In the genomic region with DNA sequence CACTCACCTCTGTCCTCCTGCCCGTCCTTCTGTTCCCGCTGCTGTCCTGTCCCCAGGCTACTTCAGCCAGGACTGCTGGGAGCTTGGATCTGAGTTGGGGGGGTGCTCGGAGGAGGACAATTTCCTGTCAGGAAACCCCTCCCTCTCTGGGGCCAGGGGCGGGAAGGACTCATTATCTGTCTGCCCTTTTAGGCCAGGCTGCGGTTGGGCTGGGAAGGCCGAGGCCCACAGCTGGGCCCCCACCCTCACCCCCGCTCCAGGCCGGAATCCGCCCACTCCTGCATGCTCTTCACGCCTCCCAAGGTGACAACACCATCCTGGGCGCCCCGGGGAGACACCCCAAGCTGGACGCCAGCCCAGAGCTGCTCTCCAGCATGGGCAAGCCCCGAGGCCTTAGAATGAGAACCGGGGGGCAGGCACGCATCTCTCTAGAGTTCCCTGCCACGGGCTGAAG, we compare ENCODE assay signal across 1 cellular context.
TF ChIP-seq lines count a peak whose summit lies in the region.

A gene (minus strand): TSS at position 74 of the 454 bp plus-strand sequence. CDS start 6,362 bp downstream, outside the sequence.

TF ChIP-seq in K562, 482 proteins besides CTCF, POLR2A, EP300 and RAD21 (continued from another document and continues in another):
- TF ChIP-seq, protein P1, sequence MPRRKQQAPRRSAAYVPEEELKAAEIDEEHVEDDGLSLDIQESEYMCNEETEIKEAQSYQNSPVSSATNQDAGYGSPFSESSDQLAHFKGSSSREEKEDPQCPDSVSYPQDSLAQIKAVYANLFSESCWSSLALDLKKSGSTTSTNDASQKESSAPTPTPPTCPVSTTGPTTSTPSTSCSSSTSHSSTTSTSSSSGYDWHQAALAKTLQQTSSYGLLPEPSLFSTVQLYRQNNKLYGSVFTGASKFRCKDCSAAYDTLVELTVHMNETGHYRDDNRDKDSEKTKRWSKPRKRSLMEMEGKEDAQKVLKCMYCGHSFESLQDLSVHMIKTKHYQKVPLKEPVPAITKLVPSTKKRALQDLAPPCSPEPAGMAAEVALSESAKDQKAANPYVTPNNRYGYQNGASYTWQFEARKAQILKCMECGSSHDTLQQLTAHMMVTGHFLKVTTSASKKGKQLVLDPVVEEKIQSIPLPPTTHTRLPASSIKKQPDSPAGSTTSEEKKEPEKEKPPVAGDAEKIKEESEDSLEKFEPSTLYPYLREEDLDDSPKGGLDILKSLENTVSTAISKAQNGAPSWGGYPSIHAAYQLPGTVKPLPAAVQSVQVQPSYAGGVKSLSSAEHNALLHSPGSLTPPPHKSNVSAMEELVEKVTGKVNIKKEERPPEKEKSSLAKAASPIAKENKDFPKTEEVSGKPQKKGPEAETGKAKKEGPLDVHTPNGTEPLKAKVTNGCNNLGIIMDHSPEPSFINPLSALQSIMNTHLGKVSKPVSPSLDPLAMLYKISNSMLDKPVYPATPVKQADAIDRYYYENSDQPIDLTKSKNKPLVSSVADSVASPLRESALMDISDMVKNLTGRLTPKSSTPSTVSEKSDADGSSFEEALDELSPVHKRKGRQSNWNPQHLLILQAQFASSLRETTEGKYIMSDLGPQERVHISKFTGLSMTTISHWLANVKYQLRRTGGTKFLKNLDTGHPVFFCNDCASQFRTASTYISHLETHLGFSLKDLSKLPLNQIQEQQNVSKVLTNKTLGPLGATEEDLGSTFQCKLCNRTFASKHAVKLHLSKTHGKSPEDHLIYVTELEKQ (CRISPR knock-in tag; IDR thresholded peaks at IDR 0.05) = no peak
- TF ChIP-seq RBM25 (IDR thresholded peaks at IDR 0.05; ENCODE audit: low read depth, low read length, severe bottlenecking) = no peak
- no peak for TF ChIP-seq LCOR (CRISPR knock-in tag; IDR thresholded peaks at IDR 0.05)
- TF ChIP-seq, protein P2, sequence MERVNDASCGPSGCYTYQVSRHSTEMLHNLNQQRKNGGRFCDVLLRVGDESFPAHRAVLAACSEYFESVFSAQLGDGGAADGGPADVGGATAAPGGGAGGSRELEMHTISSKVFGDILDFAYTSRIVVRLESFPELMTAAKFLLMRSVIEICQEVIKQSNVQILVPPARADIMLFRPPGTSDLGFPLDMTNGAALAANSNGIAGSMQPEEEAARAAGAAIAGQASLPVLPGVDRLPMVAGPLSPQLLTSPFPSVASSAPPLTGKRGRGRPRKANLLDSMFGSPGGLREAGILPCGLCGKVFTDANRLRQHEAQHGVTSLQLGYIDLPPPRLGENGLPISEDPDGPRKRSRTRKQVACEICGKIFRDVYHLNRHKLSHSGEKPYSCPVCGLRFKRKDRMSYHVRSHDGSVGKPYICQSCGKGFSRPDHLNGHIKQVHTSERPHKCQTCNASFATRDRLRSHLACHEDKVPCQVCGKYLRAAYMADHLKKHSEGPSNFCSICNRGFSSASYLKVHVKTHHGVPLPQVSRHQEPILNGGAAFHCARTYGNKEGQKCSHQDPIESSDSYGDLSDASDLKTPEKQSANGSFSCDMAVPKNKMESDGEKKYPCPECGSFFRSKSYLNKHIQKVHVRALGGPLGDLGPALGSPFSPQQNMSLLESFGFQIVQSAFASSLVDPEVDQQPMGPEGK (CRISPR knock-in tag; IDR thresholded peaks at IDR 0.05; ENCODE audit: borderline replicate concordance) = no peak; the same call in 1 of the 2 replicates
- no peak for TF ChIP-seq SNIP1 (IDR thresholded peaks at IDR 0.05; ENCODE audit: low read depth)
- TF ChIP-seq, protein P3, sequence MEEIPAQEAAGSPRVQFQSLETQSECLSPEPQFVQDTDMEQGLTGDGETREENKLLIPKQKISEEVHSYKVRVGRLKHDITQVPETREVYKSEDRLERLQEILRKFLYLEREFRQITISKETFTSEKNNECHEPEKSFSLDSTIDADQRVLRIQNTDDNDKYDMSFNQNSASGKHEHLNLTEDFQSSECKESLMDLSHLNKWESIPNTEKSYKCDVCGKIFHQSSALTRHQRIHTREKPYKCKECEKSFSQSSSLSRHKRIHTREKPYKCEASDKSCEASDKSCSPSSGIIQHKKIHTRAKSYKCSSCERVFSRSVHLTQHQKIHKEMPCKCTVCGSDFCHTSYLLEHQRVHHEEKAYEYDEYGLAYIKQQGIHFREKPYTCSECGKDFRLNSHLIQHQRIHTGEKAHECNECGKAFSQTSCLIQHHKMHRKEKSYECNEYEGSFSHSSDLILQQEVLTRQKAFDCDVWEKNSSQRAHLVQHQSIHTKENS (CRISPR knock-in tag; IDR thresholded peaks at IDR 0.05) = no peak
- TF ChIP-seq ZNF121 (CRISPR knock-in tag; conservative IDR thresholded peaks at IDR 0.05) = no peak
- TF ChIP-seq FOSL1 (tag; conservative IDR thresholded peaks at IDR 0.05) = 0 out of 2 replicates have a peak, but pooled peaks have one; percentile 22
- peak; percentile 59 for TF ChIP-seq POLR2G (IDR thresholded peaks at IDR 0.05; ENCODE audit: low read depth, low read length)
- TF ChIP-seq CBFB (CRISPR knock-in tag; IDR thresholded peaks at IDR 0.05) = no peak
- TF ChIP-seq NELFE (IDR thresholded peaks at IDR 0.05; ENCODE audit: insufficient read depth, insufficient read length) = no peak
- no peak for TF ChIP-seq GABPB1 (CRISPR knock-in tag; IDR thresholded peaks at IDR 0.05)
- TF ChIP-seq MIER1 (IDR thresholded peaks at IDR 0.05; ENCODE audit: low read depth) = no peak
- TF ChIP-seq CBX8 (IDR thresholded peaks at IDR 0.05; ENCODE audit: borderline replicate concordance, extremely low read depth, low read depth, low read length, poor library complexity, severe bottlenecking) = no peak
- TF ChIP-seq PTTG1 (tag; IDR thresholded peaks at IDR 0.05; ENCODE audit: low read depth) = no peak
- TF ChIP-seq NCOA1 (IDR thresholded peaks at IDR 0.05; ENCODE audit: low read depth) = no peak
- TF ChIP-seq KDM1A (IDR thresholded peaks at IDR 0.05) = no peak
- TF ChIP-seq FOXJ2 (tag; IDR thresholded peaks at IDR 0.05) = no peak
- TF ChIP-seq, protein P4, sequence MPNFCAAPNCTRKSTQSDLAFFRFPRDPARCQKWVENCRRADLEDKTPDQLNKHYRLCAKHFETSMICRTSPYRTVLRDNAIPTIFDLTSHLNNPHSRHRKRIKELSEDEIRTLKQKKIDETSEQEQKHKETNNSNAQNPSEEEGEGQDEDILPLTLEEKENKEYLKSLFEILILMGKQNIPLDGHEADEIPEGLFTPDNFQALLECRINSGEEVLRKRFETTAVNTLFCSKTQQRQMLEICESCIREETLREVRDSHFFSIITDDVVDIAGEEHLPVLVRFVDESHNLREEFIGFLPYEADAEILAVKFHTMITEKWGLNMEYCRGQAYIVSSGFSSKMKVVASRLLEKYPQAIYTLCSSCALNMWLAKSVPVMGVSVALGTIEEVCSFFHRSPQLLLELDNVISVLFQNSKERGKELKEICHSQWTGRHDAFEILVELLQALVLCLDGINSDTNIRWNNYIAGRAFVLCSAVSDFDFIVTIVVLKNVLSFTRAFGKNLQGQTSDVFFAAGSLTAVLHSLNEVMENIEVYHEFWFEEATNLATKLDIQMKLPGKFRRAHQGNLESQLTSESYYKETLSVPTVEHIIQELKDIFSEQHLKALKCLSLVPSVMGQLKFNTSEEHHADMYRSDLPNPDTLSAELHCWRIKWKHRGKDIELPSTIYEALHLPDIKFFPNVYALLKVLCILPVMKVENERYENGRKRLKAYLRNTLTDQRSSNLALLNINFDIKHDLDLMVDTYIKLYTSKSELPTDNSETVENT (CRISPR knock-in tag; IDR thresholded peaks at IDR 0.05) = no peak
- TF ChIP-seq HMGN3 (IDR thresholded peaks at IDR 0.05; ENCODE audit: borderline replicate concordance, extremely low read depth, insufficient read length, low read depth, low read length) = peak; percentile 85
- TF ChIP-seq, protein P5, sequence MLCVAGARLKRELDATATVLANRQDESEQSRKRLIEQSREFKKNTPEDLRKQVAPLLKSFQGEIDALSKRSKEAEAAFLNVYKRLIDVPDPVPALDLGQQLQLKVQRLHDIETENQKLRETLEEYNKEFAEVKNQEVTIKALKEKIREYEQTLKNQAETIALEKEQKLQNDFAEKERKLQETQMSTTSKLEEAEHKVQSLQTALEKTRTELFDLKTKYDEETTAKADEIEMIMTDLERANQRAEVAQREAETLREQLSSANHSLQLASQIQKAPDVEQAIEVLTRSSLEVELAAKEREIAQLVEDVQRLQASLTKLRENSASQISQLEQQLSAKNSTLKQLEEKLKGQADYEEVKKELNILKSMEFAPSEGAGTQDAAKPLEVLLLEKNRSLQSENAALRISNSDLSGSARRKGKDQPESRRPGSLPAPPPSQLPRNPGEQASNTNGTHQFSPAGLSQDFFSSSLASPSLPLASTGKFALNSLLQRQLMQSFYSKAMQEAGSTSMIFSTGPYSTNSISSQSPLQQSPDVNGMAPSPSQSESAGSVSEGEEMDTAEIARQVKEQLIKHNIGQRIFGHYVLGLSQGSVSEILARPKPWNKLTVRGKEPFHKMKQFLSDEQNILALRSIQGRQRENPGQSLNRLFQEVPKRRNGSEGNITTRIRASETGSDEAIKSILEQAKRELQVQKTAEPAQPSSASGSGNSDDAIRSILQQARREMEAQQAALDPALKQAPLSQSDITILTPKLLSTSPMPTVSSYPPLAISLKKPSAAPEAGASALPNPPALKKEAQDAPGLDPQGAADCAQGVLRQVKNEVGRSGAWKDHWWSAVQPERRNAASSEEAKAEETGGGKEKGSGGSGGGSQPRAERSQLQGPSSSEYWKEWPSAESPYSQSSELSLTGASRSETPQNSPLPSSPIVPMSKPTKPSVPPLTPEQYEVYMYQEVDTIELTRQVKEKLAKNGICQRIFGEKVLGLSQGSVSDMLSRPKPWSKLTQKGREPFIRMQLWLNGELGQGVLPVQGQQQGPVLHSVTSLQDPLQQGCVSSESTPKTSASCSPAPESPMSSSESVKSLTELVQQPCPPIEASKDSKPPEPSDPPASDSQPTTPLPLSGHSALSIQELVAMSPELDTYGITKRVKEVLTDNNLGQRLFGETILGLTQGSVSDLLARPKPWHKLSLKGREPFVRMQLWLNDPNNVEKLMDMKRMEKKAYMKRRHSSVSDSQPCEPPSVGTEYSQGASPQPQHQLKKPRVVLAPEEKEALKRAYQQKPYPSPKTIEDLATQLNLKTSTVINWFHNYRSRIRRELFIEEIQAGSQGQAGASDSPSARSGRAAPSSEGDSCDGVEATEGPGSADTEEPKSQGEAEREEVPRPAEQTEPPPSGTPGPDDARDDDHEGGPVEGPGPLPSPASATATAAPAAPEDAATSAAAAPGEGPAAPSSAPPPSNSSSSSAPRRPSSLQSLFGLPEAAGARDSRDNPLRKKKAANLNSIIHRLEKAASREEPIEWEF (CRISPR knock-in tag; IDR thresholded peaks at IDR 0.05) = no peak
- TF ChIP-seq NFXL1 (CRISPR knock-in tag; IDR thresholded peaks at IDR 0.05) = no peak
- TF ChIP-seq, protein P6, sequence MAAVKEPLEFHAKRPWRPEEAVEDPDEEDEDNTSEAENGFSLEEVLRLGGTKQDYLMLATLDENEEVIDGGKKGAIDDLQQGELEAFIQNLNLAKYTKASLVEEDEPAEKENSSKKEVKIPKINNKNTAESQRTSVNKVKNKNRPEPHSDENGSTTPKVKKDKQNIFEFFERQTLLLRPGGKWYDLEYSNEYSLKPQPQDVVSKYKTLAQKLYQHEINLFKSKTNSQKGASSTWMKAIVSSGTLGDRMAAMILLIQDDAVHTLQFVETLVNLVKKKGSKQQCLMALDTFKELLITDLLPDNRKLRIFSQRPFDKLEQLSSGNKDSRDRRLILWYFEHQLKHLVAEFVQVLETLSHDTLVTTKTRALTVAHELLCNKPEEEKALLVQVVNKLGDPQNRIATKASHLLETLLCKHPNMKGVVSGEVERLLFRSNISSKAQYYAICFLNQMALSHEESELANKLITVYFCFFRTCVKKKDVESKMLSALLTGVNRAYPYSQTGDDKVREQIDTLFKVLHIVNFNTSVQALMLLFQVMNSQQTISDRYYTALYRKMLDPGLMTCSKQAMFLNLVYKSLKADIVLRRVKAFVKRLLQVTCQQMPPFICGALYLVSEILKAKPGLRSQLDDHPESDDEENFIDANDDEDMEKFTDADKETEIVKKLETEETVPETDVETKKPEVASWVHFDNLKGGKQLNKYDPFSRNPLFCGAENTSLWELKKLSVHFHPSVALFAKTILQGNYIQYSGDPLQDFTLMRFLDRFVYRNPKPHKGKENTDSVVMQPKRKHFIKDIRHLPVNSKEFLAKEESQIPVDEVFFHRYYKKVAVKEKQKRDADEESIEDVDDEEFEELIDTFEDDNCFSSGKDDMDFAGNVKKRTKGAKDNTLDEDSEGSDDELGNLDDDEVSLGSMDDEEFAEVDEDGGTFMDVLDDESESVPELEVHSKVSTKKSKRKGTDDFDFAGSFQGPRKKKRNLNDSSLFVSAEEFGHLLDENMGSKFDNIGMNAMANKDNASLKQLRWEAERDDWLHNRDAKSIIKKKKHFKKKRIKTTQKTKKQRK (IDR thresholded peaks at IDR 0.05; ENCODE audit: borderline replicate concordance, low read depth, low read length) = no peak
- TF ChIP-seq KLF16 (IDR thresholded peaks at IDR 0.05) = peak; percentile 23; the same call in 1 of the 2 replicates
- TF ChIP-seq SP1 (CRISPR knock-in tag; IDR thresholded peaks at IDR 0.05) = peak; percentile 33; the same call in 1 of the 2 replicates
- peak; percentile 48 for TF ChIP-seq NFIC (IDR thresholded peaks at IDR 0.05)
- TF ChIP-seq, protein P7, sequence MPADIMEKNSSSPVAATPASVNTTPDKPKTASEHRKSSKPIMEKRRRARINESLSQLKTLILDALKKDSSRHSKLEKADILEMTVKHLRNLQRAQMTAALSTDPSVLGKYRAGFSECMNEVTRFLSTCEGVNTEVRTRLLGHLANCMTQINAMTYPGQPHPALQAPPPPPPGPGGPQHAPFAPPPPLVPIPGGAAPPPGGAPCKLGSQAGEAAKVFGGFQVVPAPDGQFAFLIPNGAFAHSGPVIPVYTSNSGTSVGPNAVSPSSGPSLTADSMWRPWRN (IDR thresholded peaks at IDR 0.05; ENCODE audit: low read depth) = no peak
- peak; percentile 71; the same call in 1 of the 2 replicates for TF ChIP-seq KLF13 (tag; IDR thresholded peaks at IDR 0.05; ENCODE audit: borderline replicate concordance, low read depth)
- TF ChIP-seq TEAD4 (IDR thresholded peaks at IDR 0.05; ENCODE audit: low read length) = peak; percentile 65
- no peak for TF ChIP-seq TEAD4 (CRISPR knock-in tag; IDR thresholded peaks at IDR 0.05; ENCODE audit: borderline replicate concordance)
- no peak for TF ChIP-seq E2F3 (CRISPR knock-in tag; IDR thresholded peaks at IDR 0.05)
- no peak for TF ChIP-seq CREB1 (IDR thresholded peaks at IDR 0.05)
- TF ChIP-seq CREB1 (CRISPR knock-in tag; IDR thresholded peaks at IDR 0.05) = no peak
- no peak for TF ChIP-seq PTRF (tag; IDR thresholded peaks at IDR 0.05)
- TF ChIP-seq, protein P8, sequence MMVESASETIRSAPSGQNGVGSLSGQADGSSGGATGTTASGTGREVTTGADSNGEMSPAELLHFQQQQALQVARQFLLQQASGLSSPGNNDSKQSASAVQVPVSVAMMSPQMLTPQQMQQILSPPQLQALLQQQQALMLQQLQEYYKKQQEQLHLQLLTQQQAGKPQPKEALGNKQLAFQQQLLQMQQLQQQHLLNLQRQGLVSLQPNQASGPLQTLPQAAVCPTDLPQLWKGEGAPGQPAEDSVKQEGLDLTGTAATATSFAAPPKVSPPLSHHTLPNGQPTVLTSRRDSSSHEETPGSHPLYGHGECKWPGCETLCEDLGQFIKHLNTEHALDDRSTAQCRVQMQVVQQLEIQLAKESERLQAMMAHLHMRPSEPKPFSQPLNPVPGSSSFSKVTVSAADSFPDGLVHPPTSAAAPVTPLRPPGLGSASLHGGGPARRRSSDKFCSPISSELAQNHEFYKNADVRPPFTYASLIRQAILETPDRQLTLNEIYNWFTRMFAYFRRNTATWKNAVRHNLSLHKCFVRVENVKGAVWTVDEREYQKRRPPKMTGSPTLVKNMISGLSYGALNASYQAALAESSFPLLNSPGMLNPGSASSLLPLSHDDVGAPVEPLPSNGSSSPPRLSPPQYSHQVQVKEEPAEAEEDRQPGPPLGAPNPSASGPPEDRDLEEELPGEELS (CRISPR knock-in tag; IDR thresholded peaks at IDR 0.05; ENCODE audit: borderline replicate concordance) = no peak
- TF ChIP-seq CC2D1A (IDR thresholded peaks at IDR 0.05) = peak; percentile 10; the same call in 1 of the 2 replicates
- no peak for TF ChIP-seq MXI1 (IDR thresholded peaks at IDR 0.05; ENCODE audit: low read depth, low read length)
- no peak for TF ChIP-seq ESRRB (CRISPR knock-in tag; IDR thresholded peaks at IDR 0.05; ENCODE audit: borderline replicate concordance)
- peak; percentile 40 for TF ChIP-seq NEUROD1 (IDR thresholded peaks at IDR 0.05; ENCODE audit: borderline replicate concordance, low read depth, low read length, partially characterized antibody)
